38 cellular contexts compared by ENCODE assay signal in genomic region chr9:7567687-7568086, GRCh38.
"Had no signal": no experiment of that assay in that cellular context is flagged by ENCODE, and none has a peak within 500 bp of the region (broad histone marks: within the 10 kb centered on the region; RNA-seq: fewer than 3 reads in every experiment).

No MANE protein-coding gene starts in this region.

- H3K27ac Mint-ChIP-seq: activated naive CD4-positive, alpha-beta T cell treated with anti-CD3 and anti-CD28 coated beads for 36 hours; activated naive CD4-positive, alpha-beta T cell treated with anti-CD3 and anti-CD28 coated beads, Interleukin-2, amount 10 ng/mL, durations not matched to agents 7 days and 5 days; activated naive CD4-positive, alpha-beta T cell treated with anti-CD3 and anti-CD28 coated beads, Interleukin-2, amount 50 U/mL, for 24 hours; activated naive CD4-positive, alpha-beta T cell treated with anti-CD3 and anti-CD28 coated beads, Interleukin-2, amount 50 U/mL, for 72 hours; activated naive CD8-positive, alpha-beta T cell; activated naive CD8-positive, alpha-beta T cell treated with anti-CD3 and anti-CD28 coated beads for 36 hours; activated naive CD8-positive, alpha-beta T cell treated with anti-CD3 and anti-CD28 coated beads, Interleukin-2, amount 10 ng/mL, durations not matched to agents 7 days and 5 days; activated naive CD8-positive, alpha-beta T cell treated with anti-CD3 and anti-CD28 coated beads, Interleukin-2, amount 50 U/mL, for 24 hours; activated T-cell treated with anti-CD3 and anti-CD28 coated beads, Interleukin-2, amount 50 U/mL, for 24 hours; activated T-cell treated with anti-CD3 and anti-CD28 coated beads, Interleukin-2, amount 50 U/mL, for 72 hours; activated T-helper 1 cell treated with anti-CD3 and anti-CD28 coated beads, Interleukin-12 subunit alpha, Interleukin-12 subunit beta, Interleukin-2, Interleukin-4 antibody, amounts not matched to agents 30 ng/mL and 10 ng/mL and 1 ng/mL, durations not matched to agents 14 hours and 24 hours and 36 hours; activated T-helper 17 cell treated with anti-CD3 and anti-CD28 coated beads, Interleukin-2, amount 50 U/mL, for 72 hours; activated T-helper 2 cell treated with anti-CD3 and anti-CD28 coated beads, Interferon-gamma antibody, Interleukin-2, Interleukin-4, amounts not matched to agents 10 μg/mL and 5 μg/mL and 100 μg/mL, durations not matched to agents 14 hours and 24 hours and 36 hours; brain had no signal

- H3K4me3 Mint-ChIP-seq: activated naive CD4-positive, alpha-beta T cell treated with anti-CD3 and anti-CD28 coated beads for 36 hours; activated naive CD4-positive, alpha-beta T cell treated with anti-CD3 and anti-CD28 coated beads, Interleukin-2, amount 10 ng/mL, durations not matched to agents 7 days and 5 days; activated naive CD4-positive, alpha-beta T cell treated with anti-CD3 and anti-CD28 coated beads, Interleukin-2, amount 50 U/mL, for 24 hours; activated naive CD8-positive, alpha-beta T cell; activated naive CD8-positive, alpha-beta T cell treated with anti-CD3 and anti-CD28 coated beads for 36 hours; activated naive CD8-positive, alpha-beta T cell treated with anti-CD3 and anti-CD28 coated beads, Interleukin-2, amount 10 ng/mL, durations not matched to agents 7 days and 5 days; activated naive CD8-positive, alpha-beta T cell treated with anti-CD3 and anti-CD28 coated beads, Interleukin-2, amount 50 U/mL, for 24 hours; activated T-cell treated with anti-CD3 and anti-CD28 coated beads, Interleukin-2, amount 50 U/mL, for 24 hours; activated T-cell treated with anti-CD3 and anti-CD28 coated beads, Interleukin-2, amount 50 U/mL, for 4 hours; activated T-cell treated with anti-CD3 and anti-CD28 coated beads, Interleukin-2, amount 50 U/mL, for 72 hours; activated T-helper 1 cell treated with anti-CD3 and anti-CD28 coated beads, Interleukin-12 subunit alpha, Interleukin-12 subunit beta, Interleukin-2, Interleukin-4 antibody, amounts not matched to agents 30 ng/mL and 10 ng/mL and 1 ng/mL, durations not matched to agents 14 hours and 24 hours and 36 hours; activated T-helper 17 cell treated with anti-CD3 and anti-CD28 coated beads, Interleukin-2, amount 50 U/mL, for 72 hours; brain; central memory CD8-positive, alpha-beta T cell had no signal

- H3K4me1 Mint-ChIP-seq: activated naive CD4-positive, alpha-beta T cell treated with anti-CD3 and anti-CD28 coated beads, Interleukin-2, amount 10 ng/mL, durations not matched to agents 7 days and 5 days; activated naive CD8-positive, alpha-beta T cell treated with anti-CD3 and anti-CD28 coated beads for 36 hours; activated naive CD8-positive, alpha-beta T cell treated with anti-CD3 and anti-CD28 coated beads, Interleukin-2, amount 50 U/mL, for 24 hours; activated T-helper 17 cell treated with anti-CD3 and anti-CD28 coated beads, Interleukin-2, amount 50 U/mL, for 72 hours; brain; central memory CD8-positive, alpha-beta T cell had no signal

- DNase-seq: activated effector memory CD4-positive, alpha-beta T cell treated with anti-CD3 and anti-CD28 coated beads, Interleukin-2, amount 50 U/mL, for 16 hours; activated effector memory CD4-positive, alpha-beta T cell treated with Interleukin-2 at 50 U/mL for 16 hours; activated gamma-delta T cell; activated gamma-delta T cell treated with Interleukin-2 at 50 U/mL for 16 hours; activated naive CD4-positive, alpha-beta T cell; activated naive CD4-positive, alpha-beta T cell treated with anti-CD3 and anti-CD28 coated beads for 36 hours; activated naive CD4-positive, alpha-beta T cell treated with anti-CD3 and anti-CD28 coated beads, Interleukin-2, amount 10 ng/mL, durations not matched to agents 7 days and 5 days; activated naive CD4-positive, alpha-beta T cell treated with anti-CD3 and anti-CD28 coated beads, Interleukin-2, amount 50 U/mL, for 16 hours; activated naive CD4-positive, alpha-beta T cell treated with Interleukin-2 at 50 U/mL for 16 hours; activated naive CD8-positive, alpha-beta T cell treated with anti-CD3 and anti-CD28 coated beads for 36 hours; activated naive CD8-positive, alpha-beta T cell treated with anti-CD3 and anti-CD28 coated beads, Interleukin-2, amount 10 ng/mL, durations not matched to agents 7 days and 5 days; activated naive CD8-positive, alpha-beta T cell treated with anti-CD3 and anti-CD28 coated beads, Interleukin-2, amount 50 U/mL, for 24 hours; activated T-cell treated with anti-CD3 and anti-CD28 coated beads for 4 hours; activated T-cell treated with anti-CD3 and anti-CD28 coated beads, Interleukin-2, amount 50 U/mL, for 1 hour; activated T-cell treated with anti-CD3 and anti-CD28 coated beads, Interleukin-2, amount 50 U/mL, for 24 hours; activated T-cell treated with anti-CD3 and anti-CD28 coated beads, Interleukin-2, amount 50 U/mL, for 4 hours; activated T-cell treated with anti-CD3 and anti-CD28 coated beads, Interleukin-2, amount 50 U/mL, for 48 hours; activated T-cell treated with anti-CD3 and anti-CD28 coated beads, Interleukin-2, amount 50 U/mL, for 72 hours; adrenal gland; amniotic stem cell; amygdala; anterior cingulate cortex; aorta; body of pancreas; brain microvascular endothelial cell; central memory CD4-positive, alpha-beta T cell; cerebellar nuclear complex had no signal

- H3K27ac ChIP-seq: adrenal gland, ascending aorta, body of pancreas, brain microvascular endothelial cell, breast epithelium, cardiac muscle cell had no signal

- H3K4me3 ChIP-seq: adrenal gland, ascending aorta, body of pancreas, breast epithelium, cardiac muscle cell had no signal

- H3K27me3 Mint-ChIP-seq: activated naive CD8-positive, alpha-beta T cell treated with anti-CD3 and anti-CD28 coated beads for 36 hours; activated naive CD8-positive, alpha-beta T cell treated with anti-CD3 and anti-CD28 coated beads, Interleukin-2, amount 50 U/mL, for 24 hours; activated T-cell treated with anti-CD3 and anti-CD28 coated beads, Interleukin-2, amount 50 U/mL, for 24 hours; brain had no signal

- H3K9me3 Mint-ChIP-seq: activated naive CD4-positive, alpha-beta T cell treated with anti-CD3 and anti-CD28 coated beads for 36 hours; activated naive CD4-positive, alpha-beta T cell treated with anti-CD3 and anti-CD28 coated beads, Interleukin-2, amount 10 ng/mL, durations not matched to agents 7 days and 5 days; activated naive CD4-positive, alpha-beta T cell treated with anti-CD3 and anti-CD28 coated beads, Interleukin-2, amount 50 U/mL, for 24 hours; activated naive CD4-positive, alpha-beta T cell treated with anti-CD3 and anti-CD28 coated beads, Interleukin-2, amount 50 U/mL, for 72 hours; activated naive CD8-positive, alpha-beta T cell treated with anti-CD3 and anti-CD28 coated beads for 36 hours; activated naive CD8-positive, alpha-beta T cell treated with anti-CD3 and anti-CD28 coated beads, Interleukin-2, amount 10 ng/mL, durations not matched to agents 7 days and 5 days; activated naive CD8-positive, alpha-beta T cell treated with anti-CD3 and anti-CD28 coated beads, Interleukin-2, amount 50 U/mL, for 24 hours; activated T-cell treated with anti-CD3 and anti-CD28 coated beads, Interleukin-2, amount 50 U/mL, for 24 hours; activated T-cell treated with anti-CD3 and anti-CD28 coated beads, Interleukin-2, amount 50 U/mL, for 4 hours; activated T-cell treated with anti-CD3 and anti-CD28 coated beads, Interleukin-2, amount 50 U/mL, for 72 hours; activated T-helper 1 cell treated with anti-CD3 and anti-CD28 coated beads, Interleukin-12 subunit alpha, Interleukin-12 subunit beta, Interleukin-2, Interleukin-4 antibody, amounts not matched to agents 30 ng/mL and 10 ng/mL and 1 ng/mL, durations not matched to agents 14 hours and 24 hours and 36 hours; activated T-helper 17 cell treated with anti-CD3 and anti-CD28 coated beads, Interleukin-2, amount 50 U/mL, for 72 hours; activated T-helper 2 cell treated with anti-CD3 and anti-CD28 coated beads, Interferon-gamma antibody, Interleukin-2, Interleukin-4, amounts not matched to agents 10 μg/mL and 5 μg/mL and 100 μg/mL, durations not matched to agents 14 hours and 24 hours and 36 hours; brain; central memory CD8-positive, alpha-beta T cell had no signal

- H3K27me3 ChIP-seq: adrenal gland, ascending aorta, body of pancreas, brain microvascular endothelial cell, breast epithelium, cardiac muscle cell had no signal

- H3K36me3 ChIP-seq: adrenal gland, ascending aorta, brain microvascular endothelial cell, breast epithelium, cardiac muscle cell had no signal

- ATAC-seq: activated naive CD4-positive, alpha-beta T cell treated with anti-CD3 and anti-CD28 coated beads, Interleukin-2, amount 50 U/mL, for 72 hours; activated naive CD8-positive, alpha-beta T cell treated with anti-CD3 and anti-CD28 coated beads, Interleukin-2, amount 50 U/mL, for 24 hours; activated T-cell treated with anti-CD3 and anti-CD28 coated beads, Interleukin-2, amount 50 U/mL, for 4 hours; activated T-cell treated with anti-CD3 and anti-CD28 coated beads, Interleukin-2, amount 50 U/mL, for 72 hours; activated T-helper 17 cell treated with anti-CD3 and anti-CD28 coated beads, Interleukin-2, amount 50 U/mL, for 72 hours; body of pancreas had no signal

- H3K4me1 ChIP-seq: adrenal gland, ascending aorta, body of pancreas, breast epithelium had no signal

- H3K9me3 ChIP-seq: adrenal gland, ascending aorta, body of pancreas, breast epithelium had no signal
